14 cellular contexts compared by ENCODE assay signal in genomic region chr5:179974281-179974945, GRCh38.
DNase-seq lines count a peak whose midpoint lies in the region; TF ChIP-seq lines count a peak whose summit lies in the region.
"Had no signal": no experiment of that assay in that cellular context is flagged by ENCODE, and none has a peak within 500 bp of the region (broad histone marks: within the 10 kb centered on the region; RNA-seq: fewer than 3 reads in every experiment).

No MANE protein-coding gene starts in this region.

- H3K9me3 ChIP-seq in SU-DHL-6 (ENCODE audit: insufficient read depth, low read length) = no peaks in the 10 kb centered on the region
- H3K9me3 ChIP-seq in neural progenitor cell (ENCODE audit: low read depth) = no peaks in the 10 kb centered on the region
- no peaks in the 10 kb centered on the region for H3K9me3 ChIP-seq in spleen
- H3K9me3 ChIP-seq: BE2C, upper lobe of right lung had no signal

- no peaks in the 10 kb centered on the region for H3K9me2 ChIP-seq in SU-DHL-6 (replicated peaks; ENCODE audit: insufficient read depth, low read length)

- H3K4me3 ChIP-seq in SU-DHL-6 (ENCODE audit: insufficient read depth, low read length, poor library complexity, severe bottlenecking) (no peak overlapping the region), neural progenitor cell (no peak overlapping the region), spleen (no peak overlapping the region)
- H3K4me3 ChIP-seq: GM23248, K562, upper lobe of right lung had no signal

- H3K36me3 Mint-ChIP-seq in neural progenitor cell = peaks cover 47% of the 10 kb centered on the region

- H3K4me2 ChIP-seq in SU-DHL-6 (ENCODE audit: low read depth, low read length, poor library complexity, severe bottlenecking) = peak overlapping the region; percentile 48
- H3K4me2 ChIP-seq in neural progenitor cell = no peak overlapping the region

- DNase-seq in DMS53 treated with DMSO at 0.1 percent for 48 hours (lab: John Stamatoyannopoulos, UW; ENCODE audit: unreplicated experiment) = peak; percentile 80
- peak; percentile 83 for DNase-seq in NCI-H2029 treated with DMSO at 0.1 percent for 48 hours (lab: John Stamatoyannopoulos, UW)
- DNase-seq in neural progenitor cell (ENCODE audit: low spot score) = no peak
- DNase-seq in occipital lobe (lab: John Stamatoyannopoulos, UW) = no peak
- DNase-seq in AG08395 (ENCODE audit: low spot score) = no peak
- no peak for DNase-seq in NCI-H2081 treated with DMSO at 0.1 percent for 48 hours (lab: John Stamatoyannopoulos, UW)
- DNase-seq in spleen = no peak
- DNase-seq: T-helper 17 cell had no signal

- WGBS in spleen, 5 donors = 92 to 95% (median 94%) methylated on average over 36 of the region's 36 CpGs

- H3K27ac Mint-ChIP-seq in neural progenitor cell = peak overlapping the region; percentile 64
- H3K27ac Mint-ChIP-seq: activated T-cell treated with anti-CD3 and anti-CD28 coated beads, Interleukin-2, amount 50 U/mL, for 72 hours; T-helper 17 cell had no signal

- no peaks in the 10 kb centered on the region for H3K79me2 ChIP-seq in SU-DHL-6 (ENCODE audit: insufficient read depth, low read length)
- H3K79me2 ChIP-seq in neural progenitor cell (ENCODE audit: low read depth) = no peaks in the 10 kb centered on the region

- H3K4me1 ChIP-seq in neural progenitor cell (no peaks in the 10 kb centered on the region), spleen (peaks cover 0 to 49% (median 16%) of the 10 kb centered on the region in 6 donors)
- H3K4me1 ChIP-seq: BE2C, upper lobe of right lung had no signal

- H2AFZ ChIP-seq in SU-DHL-6 (ENCODE audit: low read depth, low read length, severe bottlenecking) = peak overlapping the region; percentile 88
- H2AFZ ChIP-seq in neural progenitor cell (replicated peaks) = no peak overlapping the region
- H2AFZ ChIP-seq: GM23248 had no signal

- H4K20me1 ChIP-seq in SU-DHL-6 (ENCODE audit: low read depth, low read length) (no peaks in the 10 kb centered on the region), neural progenitor cell (ENCODE audit: low read depth) (peaks cover 31% of the 10 kb centered on the region)

- peaks cover 2% of the 10 kb centered on the region for H3K27me3 Mint-ChIP-seq in neural progenitor cell (ENCODE audit: insufficient read depth, low read depth)
- H3K27me3 Mint-ChIP-seq: T-helper 17 cell had no signal

- H3F3A ChIP-seq in SU-DHL-6 (ENCODE audit: insufficient read depth) (no peaks in the 10 kb centered on the region), neural progenitor cell (ENCODE audit: low read depth) (peaks cover 18% of the 10 kb centered on the region)

- intact Hi-C loops in spleen (cut with DNase I; ENCODE audit: low total_unique reads) = no loop called here

- H3K27ac ChIP-seq in SU-DHL-6 (ENCODE audit: low read depth, low read length) = no peak overlapping the region
- peak overlapping the region; percentile 5 for H3K27ac ChIP-seq in neural progenitor cell
- peak overlapping the region in 3 of 8 donors; percentile 17 to 64 (median 26) for H3K27ac ChIP-seq in spleen
- H3K27ac ChIP-seq: GM23248, upper lobe of right lung had no signal

- H3K27me3 ChIP-seq in SU-DHL-6 (ENCODE audit: low read length) (no peaks in the 10 kb centered on the region), neural progenitor cell (no peaks in the 10 kb centered on the region), spleen (replicated peaks in 1 of 7) (no peaks in the 10 kb centered on the region)
- H3K27me3 ChIP-seq: BE2C, upper lobe of right lung had no signal

- no peaks in the 10 kb centered on the region for H3K36me3 ChIP-seq in SU-DHL-6 (ENCODE audit: low read length)
- H3K36me3 ChIP-seq in neural progenitor cell = peaks cover 16% of the 10 kb centered on the region
- peaks cover 0 to 74% (median 29%) of the 10 kb centered on the region in 6 donors for H3K36me3 ChIP-seq in spleen

- no peak overlapping the region for H3K4me3 Mint-ChIP-seq in neural progenitor cell
- H3K4me3 Mint-ChIP-seq: activated T-cell treated with anti-CD3 and anti-CD28 coated beads, Interleukin-2, amount 50 U/mL, for 72 hours; T-helper 17 cell had no signal

- no peaks in the 10 kb centered on the region for H3K9me3 Mint-ChIP-seq in neural progenitor cell
- H3K9me3 Mint-ChIP-seq: activated T-cell treated with anti-CD3 and anti-CD28 coated beads, Interleukin-2, amount 50 U/mL, for 72 hours had no signal

- peak overlapping the region; percentile 37 for H3K9ac ChIP-seq in SU-DHL-6 (ENCODE audit: low read length)
- no peak overlapping the region for H3K9ac ChIP-seq in neural progenitor cell
- H3K9ac ChIP-seq: GM23248 had no signal

- no peak for TF ChIP-seq CTCF in SU-DHL-6 (IDR thresholded peaks at IDR 0.05; ENCODE audit: insufficient read depth, low read length, poor library complexity, severe bottlenecking)
- TF ChIP-seq CTCF in neural progenitor cell (IDR thresholded peaks at IDR 0.05) = no peak
- no peak for TF ChIP-seq CTCF in spleen (IDR thresholded peaks at IDR 0.05 in 8 of 11, conservative IDR thresholded peaks at IDR 0.05 in 3 of 11)

- TF ChIP-seq POLR2A in spleen (IDR thresholded peaks at IDR 0.05) = no peak

- H3K4me1 Mint-ChIP-seq in neural progenitor cell = peaks cover 12% of the 10 kb centered on the region

Comparison
In these comparisons a context has a peak if more than half of its experiments do, and no peak if none do; other contexts are left out.
1. DNase-seq: peak in DMS53 treated with DMSO at 0.1 percent for 48 hours (single experiment) and NCI-H2029 treated with DMSO at 0.1 percent for 48 hours (single experiment); none in neural progenitor cell (single experiment), occipital lobe (single experiment), AG08395 (single experiment), NCI-H2081 treated with DMSO at 0.1 percent for 48 hours (single experiment) and spleen (single experiment).